8 cellular contexts compared by ENCODE assay signal in the genomic region with DNA sequence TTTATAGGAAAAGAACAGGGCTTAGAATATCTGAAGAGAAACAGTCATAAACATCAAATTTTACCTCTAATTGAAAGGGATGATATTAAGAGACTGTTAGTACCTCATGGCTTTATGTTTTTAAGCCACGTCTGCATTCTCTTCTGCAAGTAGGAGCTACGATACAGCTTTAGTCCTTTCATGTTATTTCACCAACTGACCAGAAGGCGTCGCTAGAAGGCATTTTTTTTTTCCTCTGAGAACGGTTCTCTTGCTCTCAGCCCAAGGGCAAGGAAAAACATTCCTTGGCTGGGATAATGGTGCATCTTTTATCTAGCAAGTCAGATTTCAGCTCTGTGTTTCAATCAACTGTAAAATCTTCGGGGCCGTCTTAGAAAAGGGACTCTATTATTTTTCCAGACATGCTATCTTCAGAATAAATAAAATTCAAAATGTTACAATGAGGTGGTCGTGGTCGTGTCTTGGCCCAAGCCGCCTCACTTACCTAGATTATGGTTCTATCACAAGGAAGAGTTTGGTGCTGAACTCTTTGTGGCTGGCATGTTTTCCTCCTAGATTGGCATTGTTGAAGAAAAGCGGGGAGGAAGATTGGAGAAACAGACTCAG. TPM values are rescaled to one million over a fixed set of nuclear protein-coding genes. Genes with fewer than 3 reads are reported as not detected.
DNase-seq lines count a peak whose midpoint lies in the region; ATAC-seq and TF ChIP-seq lines count a peak whose summit lies in the region.

No MANE protein-coding gene starts in this region.

- DNase-seq in NCI-H2171 treated with DMSO at 0.1 percent for 48 hours (lab: John Stamatoyannopoulos, UW) (peak; percentile 61), NCI-H2171 (lab: John Stamatoyannopoulos, UW) (no peak), H9 (peak; percentile 53), NCI-H345 (lab: John Stamatoyannopoulos, UW) (peak; percentile 62), foreskin melanocyte (peak; percentile 71), ovary (no peak)
- DNase-seq in activated CD8-positive, alpha-beta T cell treated with anti-CD3 and anti-CD28 coated beads for 36 hours = peak; percentile 38

- H3K9me3 ChIP-seq in H9 (ENCODE audit: control insufficient read depth, low read depth, low read length) (no peaks in the 10 kb centered on the region), ovary (no peaks in the 10 kb centered on the region)

- H3K27ac ChIP-seq in H9 (ENCODE audit: insufficient read length, low read depth, low read length) (no peak overlapping the region), ovary (no peak overlapping the region)

- peaks cover 4 to 7% of the 10 kb centered on the region in 2 experiments; a peak in 3 of 4 replicates for H3K4me1 Mint-ChIP-seq in H9
- peaks cover 4% of the 10 kb centered on the region for H3K4me1 Mint-ChIP-seq in activated CD8-positive, alpha-beta T cell treated with anti-CD3 and anti-CD28 coated beads for 36 hours (ENCODE audit: low read depth)

- ATAC-seq in activated CD8-positive, alpha-beta T cell treated with anti-CD3 and anti-CD28 coated beads for 36 hours = peak; percentile 82
- ATAC-seq in HG02840 (IDR thresholded peaks at IDR 0.05; ENCODE audit: low FRiP score, unreplicated experiment) = no peak

- no peak overlapping the region for H3K56ac ChIP-seq in H9 (ENCODE audit: insufficient read length, low read depth, low read length)

- no peak overlapping the region for H3T11ph ChIP-seq in H9 (ENCODE audit: low read length)

- H4K5ac ChIP-seq in H9 (ENCODE audit: insufficient read length, low read depth, low read length) = no peak overlapping the region

- no peaks in the 10 kb centered on the region; the same call in 1 of the 2 replicates for H3K27me3 Mint-ChIP-seq in H9 (ENCODE audit: low read depth)
- H3K27me3 Mint-ChIP-seq in activated CD8-positive, alpha-beta T cell treated with anti-CD3 and anti-CD28 coated beads for 36 hours = peaks cover 5% of the 10 kb centered on the region

- H3K27me3 ChIP-seq in H9 (ENCODE audit: insufficient read depth, low read length) (no peaks in the 10 kb centered on the region), ovary (no peaks in the 10 kb centered on the region)

- H3K4me3 Mint-ChIP-seq in H9 = no peak overlapping the region
- peak overlapping the region; percentile 50 for H3K4me3 Mint-ChIP-seq in activated CD8-positive, alpha-beta T cell treated with anti-CD3 and anti-CD28 coated beads for 36 hours

- no peak overlapping the region for H2AK5ac ChIP-seq in H9 (ENCODE audit: insufficient read length, low read length)

- no peak overlapping the region for H2BK15ac ChIP-seq in H9 (ENCODE audit: low read depth, low read length)

- CTCF ChIA-PET in activated CD8-positive, alpha-beta T cell treated with anti-CD3 and anti-CD28 coated beads for 36 hours (lab: Charles Lee) = interaction anchor here (0.6 to 3.6 kb wide), 29 partner anchors 10 to 1192 kb away, joined by 3 to 48 read pairs (median 5); no protein-coding TSS in a partner anchor

- H3K27ac Mint-ChIP-seq in H9 = no peak overlapping the region
- H3K27ac Mint-ChIP-seq in activated CD8-positive, alpha-beta T cell treated with anti-CD3 and anti-CD28 coated beads for 36 hours = no peak overlapping the region

- no peaks in the 10 kb centered on the region for H3K79me1 ChIP-seq in H9 (ENCODE audit: insufficient read depth, low read depth, low read length, poor library complexity, severe bottlenecking)

- no peak overlapping the region for H2BK5ac ChIP-seq in H9 (ENCODE audit: insufficient read length, low read length)

- no peak overlapping the region for H3K23ac ChIP-seq in H9 (ENCODE audit: insufficient read length, low read depth, low read length)

- no peaks in the 10 kb centered on the region for H3K23me2 ChIP-seq in H9 (ENCODE audit: insufficient read length, low read depth, low read length, poor library complexity, severe bottlenecking)

- WGBS in H9 (ENCODE audit: extremely low coverage, insufficient read length, low lambda C conversion rate) = no CpG with 5 or more reads among the region's 11 CpGs
- 36% methylated on average over 11 of the region's 11 CpGs for WGBS in ovary, 3 donors

- H4K91ac ChIP-seq in H9 (ENCODE audit: insufficient read length, low read depth, low read length) = no peak overlapping the region

- no peaks in the 10 kb centered on the region for H3K9me3 Mint-ChIP-seq in H9
- no peaks in the 10 kb centered on the region for H3K9me3 Mint-ChIP-seq in activated CD8-positive, alpha-beta T cell treated with anti-CD3 and anti-CD28 coated beads for 36 hours

- no peak overlapping the region for H2AFZ ChIP-seq in H9 (ENCODE audit: low read length)

- no peak overlapping the region for H3K9ac ChIP-seq in H9 (ENCODE audit: extremely low read depth, insufficient read length, low read length)

- intact Hi-C loops in activated CD8-positive, alpha-beta T cell treated with anti-CD3 and anti-CD28 coated beads for 36 hours (cut with micrococcal nuclease) = no loop called here
- intact Hi-C loops in ovary (cut with DNase I) = no loop called here

- peak; percentile 79 for TF ChIP-seq CTCF in H9 (conservative IDR thresholded peaks at IDR 0.05)
- TF ChIP-seq CTCF in activated CD8-positive, alpha-beta T cell treated with anti-CD3 and anti-CD28 coated beads for 36 hours (IDR thresholded peaks at IDR 0.05) = peak; percentile 85
- TF ChIP-seq CTCF in ovary (IDR thresholded peaks at IDR 0.05) = peak; percentile 26 to 51 (median 28)

- H3K36me3 Mint-ChIP-seq in H9 (ENCODE audit: insufficient read depth in 1 of 3, low read depth in 3 of 3) = no peaks in the 10 kb centered on the region
- H3K36me3 Mint-ChIP-seq in activated CD8-positive, alpha-beta T cell treated with anti-CD3 and anti-CD28 coated beads for 36 hours (ENCODE audit: low read depth) = no peaks in the 10 kb centered on the region

- no peak overlapping the region for H3K14ac ChIP-seq in H9 (ENCODE audit: insufficient read depth, low read length)

- H3K79me2 ChIP-seq in H9 (ENCODE audit: insufficient read depth, low read length) = no peaks in the 10 kb centered on the region

- H3K4me1 ChIP-seq in H9 (ENCODE audit: insufficient read depth, low read length) (no peaks in the 10 kb centered on the region), ovary (ENCODE audit: insufficient read depth) (no peaks in the 10 kb centered on the region)

- H4K20me1 ChIP-seq in H9 (ENCODE audit: control insufficient read depth, insufficient read depth, insufficient read length) = no peaks in the 10 kb centered on the region

- H3K4me3 ChIP-seq in ovary = no peak overlapping the region

- POLR2A ChIA-PET in activated CD8-positive, alpha-beta T cell treated with anti-CD3 and anti-CD28 coated beads for 36 hours (lab: Charles Lee) = no interaction called here

- TF ChIP-seq POLR2A in ovary (IDR thresholded peaks at IDR 0.05) = no peak

- H3K4ac ChIP-seq in H9 (ENCODE audit: low read depth, low read length) = no peak overlapping the region

- no peak overlapping the region for H2BK12ac ChIP-seq in H9 (ENCODE audit: insufficient read length, low read depth, low read length)

- no peak overlapping the region for H2BK20ac ChIP-seq in H9 (ENCODE audit: low read depth, low read length, poor library complexity, severe bottlenecking)

- H3K18ac ChIP-seq in H9 (ENCODE audit: insufficient read length, low read depth, low read length) = no peak overlapping the region

- no peaks in the 10 kb centered on the region for H3K36me3 ChIP-seq in ovary

- H3K4me2 ChIP-seq in H9 (ENCODE audit: insufficient read depth, insufficient read length, low read length) = no peak overlapping the region

- no peak overlapping the region for H4K8ac ChIP-seq in H9 (replicated peaks; ENCODE audit: insufficient read length, low read depth, low read length)

- TF ChIP-seq EP300 in ovary (IDR thresholded peaks at IDR 0.05) = no peak

- H2BK120ac ChIP-seq in H9 (ENCODE audit: low read depth, low read length, poor library complexity, severe bottlenecking) = no peak overlapping the region

RNA-seq across cellular contexts. Expression of gene LYZL2, which starts 41.6 kb away (rescaled TPM):
- total RNA-seq in H9 (2021) (not detected in 2 replicates), ovary (not detected)
- not detected for total RNA-seq in activated CD8-positive, alpha-beta T cell treated with anti-CD3 and anti-CD28 coated beads for 36 hours
- polyA plus RNA-seq in ovary = not detected

Comparison
In these comparisons a context has a peak if more than half of its experiments do, and no peak if none do; other contexts are left out.
1. DNase-seq: peak in NCI-H2171 treated with DMSO at 0.1 percent for 48 hours (single experiment), H9 (single experiment), NCI-H345 (single experiment), activated CD8-positive, alpha-beta T cell treated with anti-CD3 and anti-CD28 coated beads for 36 hours (single experiment) and foreskin melanocyte (single experiment); none in NCI-H2171 (single experiment) and ovary (0 of 5).
2. CTCF ChIP-seq: peak in every context shown above with its lines; median percentile 85 in activated CD8-positive, alpha-beta T cell treated with anti-CD3 and anti-CD28 coated beads for 36 hours; 79 in H9; 28 in ovary.